ENCODE assay signal across 8 cellular contexts in genomic region chr14:23034498-23035302, GRCh38. TPM values are rescaled to one million over a fixed set of nuclear protein-coding genes. Genes with fewer than 3 reads are reported as not detected.
A peak's percentile ranks its signal among the peaks of the same experiment; 100 is the strongest.
DNase-seq lines count a peak whose midpoint lies in the region; ATAC-seq lines count a peak whose summit lies in the region.

Gene PSMB5 (minus strand): TSS chr14:23034900. CDS start chr14:23034881, 19 bp downstream.

- H3K9me3 ChIP-seq in mononuclear cell (ENCODE audit: low read depth, low read length), result no peaks in the 10 kb centered on the region

- peak; percentile 91 for ATAC-seq in GM19455 (IDR thresholded peaks at IDR 0.05; ENCODE audit: unreplicated experiment)

- H3K27me3 ChIP-seq in mononuclear cell (ENCODE audit: insufficient read depth, low read length), result no peaks in the 10 kb centered on the region

- H3K4me3 Mint-ChIP-seq in activated CD4-positive, alpha-beta memory T cell treated with anti-CD3 and anti-CD28 coated beads, Interleukin-2, amount 10 ng/mL, durations not matched to agents 7 days and 5 days, result peak within 1 kb of the TSS; percentile 72

- CTCF ChIA-PET in activated CD4-positive, alpha-beta memory T cell treated with anti-CD3 and anti-CD28 coated beads, Interleukin-2, amount 10 ng/mL, durations not matched to agents 7 days and 5 days (lab: Charles Lee), result interaction anchor here (0.7 to 2.6 kb wide), 6 partner anchors 24 to 162 kb away, joined by 3 to 16 read pairs (median 10); partner anchors contain the start of gene CDH24

- peaks cover 26% of the 10 kb centered on the region for H3K36me3 Mint-ChIP-seq in activated CD4-positive, alpha-beta memory T cell treated with anti-CD3 and anti-CD28 coated beads, Interleukin-2, amount 10 ng/mL, durations not matched to agents 7 days and 5 days (ENCODE audit: low read depth)

- in situ Hi-C loops in endometrial microvascular endothelial cells (cut with HindIII; ENCODE audit: inconsistent ontology term, low pct_unique_long_range_greater_than_20kb, low sequenced_read_pairs), result no loop called here

- H3K27ac Mint-ChIP-seq in activated CD4-positive, alpha-beta memory T cell treated with anti-CD3 and anti-CD28 coated beads, Interleukin-2, amount 10 ng/mL, durations not matched to agents 7 days and 5 days, result peak within 1 kb of the TSS; percentile 86

- H3K4me1 ChIP-seq in mononuclear cell (ENCODE audit: insufficient read depth, low read length), result peaks cover 20% of the 10 kb centered on the region

- DNase-seq in Ammon's horn (ENCODE audit: low spot score) (peak; percentile 97), HPDE6-E6E7 (ENCODE audit: extremely low spot score) (peak; percentile 96), NCI-H2196 (lab: John Stamatoyannopoulos, UW; ENCODE audit: unreplicated experiment) (no peak)
- peak; percentile 91 for DNase-seq in activated CD4-positive, alpha-beta memory T cell treated with anti-CD3 and anti-CD28 coated beads, Interleukin-2, amount 10 ng/mL, durations not matched to agents 7 days and 5 days
- DNase-seq in stimulated activated CD8-positive, alpha-beta memory T cell treated with anti-CD3 and anti-CD28 coated beads, Interleukin-4, amount 100 ng/mL, for 24 hours (ENCODE audit: low read depth), result peak; percentile 74

- H3K4me3 ChIP-seq in mononuclear cell (ENCODE audit: low read length), result peak within 1 kb of the TSS; percentile 61

- no peaks in the 10 kb centered on the region for H3K9me3 Mint-ChIP-seq in activated CD4-positive, alpha-beta memory T cell treated with anti-CD3 and anti-CD28 coated beads, Interleukin-2, amount 10 ng/mL, durations not matched to agents 7 days and 5 days

- peaks cover 36% of the 10 kb centered on the region for H3K4me1 Mint-ChIP-seq in activated CD4-positive, alpha-beta memory T cell treated with anti-CD3 and anti-CD28 coated beads, Interleukin-2, amount 10 ng/mL, durations not matched to agents 7 days and 5 days

- no peaks in the 10 kb centered on the region for H3K27me3 Mint-ChIP-seq in activated CD4-positive, alpha-beta memory T cell treated with anti-CD3 and anti-CD28 coated beads, Interleukin-2, amount 10 ng/mL, durations not matched to agents 7 days and 5 days

- POLR2A ChIA-PET in activated CD4-positive, alpha-beta memory T cell treated with anti-CD3 and anti-CD28 coated beads, Interleukin-2, amount 10 ng/mL, durations not matched to agents 7 days and 5 days (lab: Charles Lee), result interaction anchor here (0.9 to 2.6 kb wide), 7 partner anchors 10 to 446 kb away, joined by 3 to 37 read pairs (median 7); partner anchors contain the start of genes ACIN1, C14orf119, DAD1 and HAUS4

RNA-seq across cellular contexts. Expression of gene PSMB5, which starts in this region (rescaled TPM):
- total RNA-seq in activated CD4-positive, alpha-beta memory T cell treated with anti-CD3 and anti-CD28 coated beads, Interleukin-2, amount 10 ng/mL, durations not matched to agents 7 days and 5 days, result 10 to 100 TPM; 55.0 to 57.5 TPM
- total RNA-seq in endometrial microvascular endothelial cells (ENCODE audit: inconsistent ontology term) (352 TPM), mononuclear cell (13.2 TPM)
